Comparison of ENCODE assay signal across 9 cellular contexts in the genomic region with DNA sequence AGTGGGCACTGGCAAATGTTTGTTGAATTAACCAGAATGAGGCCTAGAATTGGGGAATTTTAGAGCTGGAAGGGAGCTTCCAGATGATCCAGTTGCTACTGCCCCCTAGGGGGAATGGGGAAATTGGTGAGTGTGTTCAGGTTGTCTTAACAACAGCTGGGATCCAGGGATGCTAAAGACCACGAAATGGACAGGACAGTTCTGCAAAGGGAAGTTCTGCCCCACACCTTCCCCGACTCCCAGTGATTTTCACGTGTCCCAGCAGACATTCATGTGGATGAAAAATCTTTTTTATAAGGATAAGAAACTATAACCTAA. TPM values are rescaled to one million over a fixed set of nuclear protein-coding genes. Genes with fewer than 3 reads are reported as not detected.
DNase-seq lines count a peak whose midpoint lies in the region; ATAC-seq and TF ChIP-seq lines count a peak whose summit lies in the region.
"Had no signal": no experiment of that assay in that cellular context is flagged by ENCODE, and none has a peak within 500 bp of the region (broad histone marks: within the 10 kb centered on the region; RNA-seq: fewer than 3 reads in every experiment).

No MANE protein-coding gene starts in this region.

- H3K9me3 ChIP-seq in left lung = no peaks in the 10 kb centered on the region

- no peak overlapping the region for H3K4me3 ChIP-seq in AG10803 (ENCODE audit: low read length)
- no peak overlapping the region for H3K4me3 ChIP-seq in left lung

- intact Hi-C loops in left lung (cut with DNase I) = no loop called here

- H3K27me3 ChIP-seq in left lung = no peaks in the 10 kb centered on the region

- H3K4me1 ChIP-seq in left lung = no peaks in the 10 kb centered on the region

- H3K27me3 Mint-ChIP-seq in glutamatergic neuron (ENCODE audit: unreplicated experiment) = peaks cover 14% of the 10 kb centered on the region
- H3K27me3 Mint-ChIP-seq: activated naive CD8-positive, alpha-beta T cell had no signal

- H3K4me1 Mint-ChIP-seq in glutamatergic neuron (ENCODE audit: low read depth, unreplicated experiment) = peaks cover 27% of the 10 kb centered on the region

- no peaks in the 10 kb centered on the region for H3K36me3 Mint-ChIP-seq in glutamatergic neuron (ENCODE audit: unreplicated experiment)
- H3K36me3 Mint-ChIP-seq: activated naive CD8-positive, alpha-beta T cell had no signal

- DNase-seq in AG10803 (ENCODE audit: low read depth) = peak; percentile 44
- no peak for DNase-seq in GM13977 (ENCODE audit: low spot score)
- DNase-seq in SK-MEL-5 (ENCODE audit: low read depth, low spot score) = peak; percentile 54
- DNase-seq in glutamatergic neuron = no peak
- no peak for DNase-seq in activated T-cell treated with anti-CD3 and anti-CD28 coated beads for 4 hours
- DNase-seq in NCI-H187 (lab: John Stamatoyannopoulos, UW) = no peak
- no peak for DNase-seq in SK-N-DZ (ENCODE audit: low spot score)
- DNase-seq in left lung = no peak

- ATAC-seq in left lung = no peak

- in situ Hi-C loops in GM13977 (cut with MboI; ENCODE audit: low pct_unique_long_range_greater_than_20kb, low sequenced_read_pairs, unreplicated experiment) = no loop called here
- in situ Hi-C loops in SK-MEL-5 (cut with HindIII; ENCODE audit: low pct_unique_long_range_greater_than_20kb, low sequenced_read_pairs) = no loop called here

- TF ChIP-seq CTCF in AG10803 (conservative IDR thresholded peaks at IDR 0.05; ENCODE audit: low read length) (peak; percentile 59), GM13977 (IDR thresholded peaks at IDR 0.05; ENCODE audit: extremely low read depth, insufficient read depth, missing control alignments) (peak; percentile 33), glutamatergic neuron (IDR thresholded peaks at IDR 0.05; ENCODE audit: partially characterized antibody, unreplicated experiment) (peak; percentile 17), left lung (IDR thresholded peaks at IDR 0.05) (no peak)

- peaks cover 0 to 18% of the 10 kb centered on the region in 2 donors for H3K36me3 ChIP-seq in left lung

- H3K4me3 Mint-ChIP-seq in glutamatergic neuron (ENCODE audit: unreplicated experiment) = no peak overlapping the region
- H3K4me3 Mint-ChIP-seq: activated naive CD8-positive, alpha-beta T cell had no signal

- peaks cover 10% of the 10 kb centered on the region for H3K9me3 Mint-ChIP-seq in glutamatergic neuron (ENCODE audit: unreplicated experiment)

- no peak overlapping the region for H3K27ac Mint-ChIP-seq in glutamatergic neuron (ENCODE audit: unreplicated experiment)
- H3K27ac Mint-ChIP-seq: activated naive CD8-positive, alpha-beta T cell had no signal

- no peak overlapping the region for H3K27ac ChIP-seq in left lung

RNA-seq across cellular contexts. Expression of a gene that starts 33.9 kb away (rescaled TPM):
- total RNA-seq in SK-MEL-5 (2014; rRNA removed; shearing (Covaris generic)) = 13.5 and 14.4 TPM in 2 replicates
- 47.4 and 48.5 TPM in 2 replicates for polyA plus RNA-seq in SK-MEL-5 (2015; cell fraction: cytosol; rRNA removed)
- polyA plus RNA-seq in SK-MEL-5 (2015; cell fraction: nucleus; rRNA removed) = 27.8 and 34.0 TPM in 2 replicates
- total RNA-seq in glutamatergic neuron (ENCODE audit: unreplicated experiment) (95.7 TPM), left lung (1 to 10 TPM; 6.2 to 6.4 TPM)
- 2.8 and 3.5 TPM in 2 replicates for polyA plus RNA-seq in SK-N-DZ (2014; cell fraction: cytosol; rRNA removed)
- polyA plus RNA-seq in SK-N-DZ (2014; cell fraction: nucleus; rRNA removed) = 1.1 and 1.8 TPM in 2 replicates

Comparison
In these comparisons a context has a peak if more than half of its experiments do, and no peak if none do; other contexts are left out.
1. DNase-seq: peak in AG10803 (single experiment) and SK-MEL-5 (single experiment); none in GM13977 (single experiment), glutamatergic neuron (single experiment), activated T-cell treated with anti-CD3 and anti-CD28 coated beads for 4 hours (single experiment), NCI-H187 (0 of 2), SK-N-DZ (single experiment) and left lung (0 of 2).
2. CTCF ChIP-seq: peak in AG10803 (single experiment), GM13977 (single experiment) and glutamatergic neuron (single experiment); none in left lung (0 of 2).